In genomic region chr6:15089569-15090144, GRCh38 we compare ENCODE assay signal across 13 cellular contexts.
DNase-seq lines count a peak whose midpoint lies in the region; ATAC-seq and TF ChIP-seq lines count a peak whose summit lies in the region.
"Had no signal": no experiment of that assay in that cellular context is flagged by ENCODE, and none has a peak within 500 bp of the region (broad histone marks: within the 10 kb centered on the region; RNA-seq: fewer than 3 reads in every experiment).

No MANE protein-coding gene starts in this region.

- no peak overlapping the region for H3K9ac ChIP-seq in neural progenitor cell

- WGBS in thyroid gland, 2 donors, result 41 to 48% methylated on average over 10 of the region's 10 CpGs

- H3K4me3 Mint-ChIP-seq in MCF 10A (ENCODE audit: unreplicated experiment) (no peak overlapping the region), neural progenitor cell (no peak overlapping the region)
- H3K4me3 Mint-ChIP-seq: activated T-helper 1 cell treated with anti-CD3 and anti-CD28 coated beads, Interleukin-12 subunit alpha, Interleukin-12 subunit beta, Interleukin-2, Interleukin-4 antibody, amounts not matched to agents 30 ng/mL and 10 ng/mL and 1 ng/mL, durations not matched to agents 14 hours and 24 hours and 36 hours; H9 had no signal

- CTCF ChIA-PET in MCF 10A (lab: Yijun Ruan, JAX), result interaction anchor here (0.5 kb wide), 1 partner anchor 1038 kb away, joined by 3 read pairs; no protein-coding TSS in a partner anchor

- H3K4me3 ChIP-seq in thyroid gland (replicated peaks in 1 of 3) (no peak overlapping the region), neural progenitor cell (no peak overlapping the region), brain microvascular endothelial cell (ENCODE audit: low read depth, low read length) (no peak overlapping the region)
- H3K4me3 ChIP-seq: esophagus muscularis mucosa had no signal

- no peaks in the 10 kb centered on the region for H4K20me1 ChIP-seq in neural progenitor cell (ENCODE audit: low read depth)

- TF ChIP-seq POLR2A in thyroid gland (IDR thresholded peaks at IDR 0.05), result no peak

- intact Hi-C loops in MCF 10A (cut with micrococcal nuclease) (no loop called here), left ventricle myocardium superior (cut with micrococcal nuclease) (no loop called here), thyroid gland (cut with DNase I) (no loop called here)

- no peaks in the 10 kb centered on the region for H3K9me3 ChIP-seq in thyroid gland
- H3K9me3 ChIP-seq in neural progenitor cell (ENCODE audit: low read depth), result no peaks in the 10 kb centered on the region
- H3K9me3 ChIP-seq: esophagus muscularis mucosa had no signal

- POLR2A ChIA-PET in MCF 10A (lab: Yijun Ruan, JAX), result no interaction called here

- no peak overlapping the region for H3K4me2 ChIP-seq in neural progenitor cell

- peaks cover 10 to 11% of the 10 kb centered on the region in 2 donors for H3K4me1 ChIP-seq in thyroid gland
- peaks cover 16% of the 10 kb centered on the region for H3K4me1 ChIP-seq in neural progenitor cell
- H3K4me1 ChIP-seq: esophagus muscularis mucosa had no signal

- H3K36me3 Mint-ChIP-seq in MCF 10A (ENCODE audit: insufficient read depth, unreplicated experiment), result no peaks in the 10 kb centered on the region
- no peaks in the 10 kb centered on the region for H3K36me3 Mint-ChIP-seq in neural progenitor cell

- DNase-seq in T47D (ENCODE audit: low read depth in 1 of 2, low spot score in 1 of 2) (peak; percentile 53 to 98), MCF 10A (ENCODE audit: unreplicated experiment) (no peak), NOMO-1 treated with DMSO at 0.1 percent for 48 hours (lab: John Stamatoyannopoulos, UW; ENCODE audit: unreplicated experiment) (peak; percentile 49), left ventricle myocardium superior (no peak), thyroid gland (peak; percentile 69 to 70), neural progenitor cell (ENCODE audit: low spot score) (no peak), brain microvascular endothelial cell (no peak)
- DNase-seq: EL, H9, NCI-H2171 had no signal

- H3K9me3 Mint-ChIP-seq in MCF 10A (ENCODE audit: unreplicated experiment), result no peaks in the 10 kb centered on the region
- no peaks in the 10 kb centered on the region for H3K9me3 Mint-ChIP-seq in neural progenitor cell
- H3K9me3 Mint-ChIP-seq: activated T-helper 1 cell treated with anti-CD3 and anti-CD28 coated beads, Interleukin-12 subunit alpha, Interleukin-12 subunit beta, Interleukin-2, Interleukin-4 antibody, amounts not matched to agents 30 ng/mL and 10 ng/mL and 1 ng/mL, durations not matched to agents 14 hours and 24 hours and 36 hours; H9 had no signal

- in situ Hi-C loops in T47D (cut with HindIII; ENCODE audit: low pct_unique_long_range_greater_than_20kb, low sequenced_read_pairs) (no loop called here), brain microvascular endothelial cell (cut with HindIII; ENCODE audit: low pct_ligation_motif_present, low sequenced_read_pairs) (no loop called here)

- H3K27me3 Mint-ChIP-seq in MCF 10A (ENCODE audit: insufficient read depth, unreplicated experiment) (no peaks in the 10 kb centered on the region), neural progenitor cell (ENCODE audit: insufficient read depth, low read depth) (peaks cover 2% of the 10 kb centered on the region)

- H3K27ac ChIP-seq in thyroid gland, result peak overlapping the region; percentile 29 to 48 (median 43)
- H3K27ac ChIP-seq in neural progenitor cell, result no peak overlapping the region
- no peak overlapping the region for H3K27ac ChIP-seq in brain microvascular endothelial cell
- H3K27ac ChIP-seq: esophagus muscularis mucosa had no signal

- H3K27me3 ChIP-seq in thyroid gland (no peaks in the 10 kb centered on the region), neural progenitor cell (no peaks in the 10 kb centered on the region), brain microvascular endothelial cell (replicated peaks) (no peaks in the 10 kb centered on the region)
- H3K27me3 ChIP-seq: esophagus muscularis mucosa had no signal

- H3K36me3 ChIP-seq in thyroid gland (no peaks in the 10 kb centered on the region), neural progenitor cell (no peaks in the 10 kb centered on the region), brain microvascular endothelial cell (replicated peaks) (no peaks in the 10 kb centered on the region)
- H3K36me3 ChIP-seq: esophagus muscularis mucosa had no signal

- BruUV-seq in MCF 10A (replicated peaks; lab: Mats Ljungman, UMichigan), result no TSS peak

- H3K27ac Mint-ChIP-seq in MCF 10A (ENCODE audit: low read depth, unreplicated experiment) (no peak overlapping the region), neural progenitor cell (no peak overlapping the region)
- H3K27ac Mint-ChIP-seq: activated T-helper 1 cell treated with anti-CD3 and anti-CD28 coated beads, Interleukin-12 subunit alpha, Interleukin-12 subunit beta, Interleukin-2, Interleukin-4 antibody, amounts not matched to agents 30 ng/mL and 10 ng/mL and 1 ng/mL, durations not matched to agents 14 hours and 24 hours and 36 hours; H9 had no signal

- H3K4me1 Mint-ChIP-seq in MCF 10A (ENCODE audit: insufficient read depth, unreplicated experiment) (no peaks in the 10 kb centered on the region), neural progenitor cell (peaks cover 15% of the 10 kb centered on the region)

- H3F3A ChIP-seq in neural progenitor cell (ENCODE audit: low read depth), result peaks cover 8% of the 10 kb centered on the region

- TF ChIP-seq CTCF in MCF 10A (IDR thresholded peaks at IDR 0.05; ENCODE audit: unreplicated experiment) (no peak), thyroid gland (IDR thresholded peaks at IDR 0.05) (no peak), neural progenitor cell (IDR thresholded peaks at IDR 0.05) (no peak), brain microvascular endothelial cell (IDR thresholded peaks at IDR 0.05; ENCODE audit: low read depth, low read length, missing control alignments) (no peak)

- ATAC-seq in left ventricle myocardium superior, result peak; percentile 14
- ATAC-seq in GM18909 (IDR thresholded peaks at IDR 0.05; ENCODE audit: poor library complexity, unreplicated experiment), result no peak

- H3K79me2 ChIP-seq in neural progenitor cell (ENCODE audit: low read depth), result no peaks in the 10 kb centered on the region

- H2AFZ ChIP-seq in neural progenitor cell (replicated peaks), result no peak overlapping the region

Comparison
In these comparisons a context has a peak if more than half of its experiments do, and no peak if none do; other contexts are left out.
1. DNase-seq: peak in T47D (2 of 2), NOMO-1 treated with DMSO at 0.1 percent for 48 hours (single experiment) and thyroid gland (2 of 2); none in MCF 10A (single experiment), left ventricle myocardium superior (single experiment), neural progenitor cell (single experiment) and brain microvascular endothelial cell (single experiment).
2. H3K27ac ChIP-seq: peak in thyroid gland (3 of 3); none in neural progenitor cell (single experiment) and brain microvascular endothelial cell (single experiment).